In the genomic region with DNA sequence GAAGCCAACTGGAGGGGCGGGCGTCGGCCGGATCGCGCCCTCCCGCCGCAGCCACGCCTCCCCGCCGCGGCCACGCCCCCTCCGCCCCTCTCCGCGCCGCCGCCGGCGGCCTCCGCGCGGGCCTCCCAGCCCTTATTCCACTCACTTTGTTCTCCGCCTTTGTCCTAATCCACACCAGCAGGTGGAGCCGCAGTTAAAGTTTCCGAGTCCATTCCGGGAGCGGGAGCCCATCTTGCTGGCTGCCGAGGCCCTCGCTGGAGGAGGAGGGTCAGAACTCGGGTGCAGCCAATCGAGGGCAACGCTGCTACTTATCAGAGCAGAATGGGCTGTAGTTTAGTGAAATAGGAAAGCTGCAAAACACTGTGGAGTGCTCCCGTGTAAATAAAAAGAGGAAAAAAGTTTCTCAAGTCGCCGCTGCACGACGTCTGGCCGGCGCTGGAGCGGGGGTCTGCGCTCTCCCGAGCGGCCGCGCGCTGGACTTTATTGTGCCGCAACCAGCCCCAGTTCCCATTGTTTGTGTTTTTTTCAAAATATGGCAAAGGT, we compare ENCODE assay signal across 8 cellular contexts. TPM values are rescaled to one million over a fixed set of nuclear protein-coding genes. Genes with fewer than 3 reads are reported as not detected.
DNase-seq lines count a peak whose midpoint lies in the region; ATAC-seq, FAIRE-seq and TF ChIP-seq lines count a peak whose summit lies in the region.

A gene (plus strand): TSS at position 271 of the 543 bp plus-strand sequence. CDS start 262 bp downstream, at position 533.

- no peaks in the 10 kb centered on the region for H3K36me3 ChIP-seq in body of pancreas (replicated peaks in 1 of 2; ENCODE audit: insufficient read depth in 1 of 2, low read depth in 2 of 2)
- H3K36me3 ChIP-seq in gastrocnemius medialis, result no peaks in the 10 kb centered on the region

- CTCF ChIA-PET in A549 (lab: Yijun Ruan, JAX), result interaction anchor here (0.7 to 1.3 kb wide), 2 partner anchors 28 to 217 kb away, joined by 3 read pairs; no protein-coding TSS in a partner anchor

- H3K4me2 ChIP-seq in A549, result peak within 1 kb of the TSS; percentile 92

- intact Hi-C loops in body of pancreas (cut with DNase I) (no loop called here), gastrocnemius medialis (cut with DNase I; ENCODE audit: low total_unique reads) (loop anchor here (1.0 to 10.0 kb wide), 7 partner anchors 33 to 1219 kb away; a partner anchor contains a TSS)

- FAIRE-seq in A549 (lab: Jason Lieb, UNC) (no peak), TTC549 (lab: Jason Lieb, UNC) (peak; percentile 75)

- in situ Hi-C loops in gastrocnemius medialis (cut with MboI; ENCODE audit: low sequenced_read_pairs in 4 of 4), result no loop called here

- H3K27ac ChIP-seq in A549 (peak within 1 kb of the TSS; percentile 91 to 99), body of pancreas (peak within 1 kb of the TSS; percentile 88 to 97 (median 94)), gastrocnemius medialis (peak within 1 kb of the TSS; percentile 89 to 97 (median 92))

- peak; percentile 51 for TF ChIP-seq CTCF in A549 (IDR thresholded peaks at IDR 0.05)
- TF ChIP-seq CTCF in body of pancreas (IDR thresholded peaks at IDR 0.05), result peak in 6 of 7 experiments; percentile 13 to 92 (median 75)
- TF ChIP-seq CTCF in gastrocnemius medialis (IDR thresholded peaks at IDR 0.05 in 4 of 5, conservative IDR thresholded peaks at IDR 0.05 in 1 of 5), result peak in 4 of 5 experiments; percentile 38 to 61 (median 53)

- POLR2A ChIA-PET in A549 (lab: Yijun Ruan, JAX), result interaction anchor here (1.0 to 1.2 kb wide), 2 partner anchors 26 to 185 kb away, joined by 3 read pairs; no protein-coding TSS in a partner anchor

- ATAC-seq in A549, result peak; percentile 95
- peak; percentile 61 for ATAC-seq in HG03066 (IDR thresholded peaks at IDR 0.05; ENCODE audit: low read depth, unreplicated experiment)
- ATAC-seq in body of pancreas, result peak; percentile 95
- ATAC-seq in gastrocnemius medialis, result peak; percentile 87 to 89

- WGBS in A549 (ENCODE audit: missing lambda C conversion rate), result under 1% methylated on average over 43 of the region's 48 CpGs
- WGBS in body of pancreas, 2 donors, result 0 to 1% methylated on average over 47 to 48 of the region's 48 CpGs

- peak; percentile 60 for TF ChIP-seq POLR2A in A549 (IDR thresholded peaks at IDR 0.05; ENCODE audit: low read length)
- peak; percentile 75 for TF ChIP-seq POLR2A in GM18526 (IDR thresholded peaks at IDR 0.05; ENCODE audit: extremely low read depth, insufficient read length)
- peak; percentile 76 to 91 (median 85) for TF ChIP-seq POLR2A in body of pancreas (IDR thresholded peaks at IDR 0.05)
- peak; percentile 77 to 78 for TF ChIP-seq POLR2A in gastrocnemius medialis (IDR thresholded peaks at IDR 0.05)

- H3K27me3 ChIP-seq in body of pancreas (no peaks in the 10 kb centered on the region), gastrocnemius medialis (no peaks in the 10 kb centered on the region)

- peak within 1 kb of the TSS; percentile 84 for H3K4me3 ChIP-seq in A549
- peak within 1 kb of the TSS; percentile 67 to 75 for H3K4me3 ChIP-seq in body of pancreas
- H3K4me3 ChIP-seq in gastrocnemius medialis, result peak within 1 kb of the TSS; percentile 69 to 95 (median 78)

- DNase-seq in A549 (ENCODE audit: low read depth in 1 of 2, low spot score in 1 of 2) (peak; percentile 56 to 95), NCI-H2107 treated with DMSO at 0.1 percent for 48 hours (lab: John Stamatoyannopoulos, UW; ENCODE audit: unreplicated experiment) (peak; percentile 96), body of pancreas (peak; percentile 98 to 99 (median 98)), iPS DF 19.7 (ENCODE audit: low read depth, low spot score) (peak; percentile 86), gastrocnemius medialis (peak; percentile 93 to 96)

- TF ChIP-seq RAD21 in A549 (conservative IDR thresholded peaks at IDR 0.05 in 1 of 2, IDR thresholded peaks at IDR 0.05 in 1 of 2), result peak in 1 of 2 experiments; percentile 24; a peak in 1 of 5 replicates

- H3K4me1 ChIP-seq in A549 (peaks cover 15% of the 10 kb centered on the region; the same call in 2 of the 3 replicates), body of pancreas (peaks cover 21% of the 10 kb centered on the region), gastrocnemius medialis (peaks cover 16 to 31% of the 10 kb centered on the region in 2 donors)

- no peaks in the 10 kb centered on the region for H3K9me3 ChIP-seq in A549
- H3K9me3 ChIP-seq in body of pancreas, result no peaks in the 10 kb centered on the region
- no peaks in the 10 kb centered on the region for H3K9me3 ChIP-seq in gastrocnemius medialis

- TF ChIP-seq EP300 in A549 (IDR thresholded peaks at IDR 0.05), result no peak

TF ChIP-seq in A549, 52 proteins besides CTCF, POLR2A, EP300 and RAD21 (continues in another document):
- TF ChIP-seq POLR2AphosphoS2 (conservative IDR thresholded peaks at IDR 0.05; ENCODE audit: low read length) (no peak), CHD2 (IDR thresholded peaks at IDR 0.05; ENCODE audit: low read length, partially characterized antibody) (no peak), PHF8 (IDR thresholded peaks at IDR 0.05; ENCODE audit: borderline replicate concordance, low read depth) (0 out of 2 replicates have a peak, but pooled peaks have one; percentile 36), SMC3 (IDR thresholded peaks at IDR 0.05) (no peak), EHMT2 (IDR thresholded peaks at IDR 0.05; ENCODE audit: low read depth) (no peak), ZFP36 (IDR thresholded peaks at IDR 0.05; ENCODE audit: borderline replicate concordance, partially characterized antibody) (no peak), BHLHE40 (IDR thresholded peaks at IDR 0.05; ENCODE audit: low read depth, low read length) (no peak), JUNB (IDR thresholded peaks at IDR 0.05) (no peak), NPAS2 (CRISPR knock-in tag; IDR thresholded peaks at IDR 0.05; ENCODE audit: borderline replicate concordance) (no peak), CBX8 (IDR thresholded peaks at IDR 0.05) (no peak), HEYL (CRISPR knock-in tag; IDR thresholded peaks at IDR 0.05) (no peak)
- TF ChIP-seq, protein P1, sequence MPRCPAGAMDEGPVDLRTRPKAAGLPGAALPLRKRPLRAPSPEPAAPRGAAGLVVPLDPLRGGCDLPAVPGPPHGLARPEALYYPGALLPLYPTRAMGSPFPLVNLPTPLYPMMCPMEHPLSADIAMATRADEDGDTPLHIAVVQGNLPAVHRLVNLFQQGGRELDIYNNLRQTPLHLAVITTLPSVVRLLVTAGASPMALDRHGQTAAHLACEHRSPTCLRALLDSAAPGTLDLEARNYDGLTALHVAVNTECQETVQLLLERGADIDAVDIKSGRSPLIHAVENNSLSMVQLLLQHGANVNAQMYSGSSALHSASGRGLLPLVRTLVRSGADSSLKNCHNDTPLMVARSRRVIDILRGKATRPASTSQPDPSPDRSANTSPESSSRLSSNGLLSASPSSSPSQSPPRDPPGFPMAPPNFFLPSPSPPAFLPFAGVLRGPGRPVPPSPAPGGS (IDR thresholded peaks at IDR 0.05), result peak; percentile 51; the same call in 1 of the 3 replicates
- TF ChIP-seq, protein P2, sequence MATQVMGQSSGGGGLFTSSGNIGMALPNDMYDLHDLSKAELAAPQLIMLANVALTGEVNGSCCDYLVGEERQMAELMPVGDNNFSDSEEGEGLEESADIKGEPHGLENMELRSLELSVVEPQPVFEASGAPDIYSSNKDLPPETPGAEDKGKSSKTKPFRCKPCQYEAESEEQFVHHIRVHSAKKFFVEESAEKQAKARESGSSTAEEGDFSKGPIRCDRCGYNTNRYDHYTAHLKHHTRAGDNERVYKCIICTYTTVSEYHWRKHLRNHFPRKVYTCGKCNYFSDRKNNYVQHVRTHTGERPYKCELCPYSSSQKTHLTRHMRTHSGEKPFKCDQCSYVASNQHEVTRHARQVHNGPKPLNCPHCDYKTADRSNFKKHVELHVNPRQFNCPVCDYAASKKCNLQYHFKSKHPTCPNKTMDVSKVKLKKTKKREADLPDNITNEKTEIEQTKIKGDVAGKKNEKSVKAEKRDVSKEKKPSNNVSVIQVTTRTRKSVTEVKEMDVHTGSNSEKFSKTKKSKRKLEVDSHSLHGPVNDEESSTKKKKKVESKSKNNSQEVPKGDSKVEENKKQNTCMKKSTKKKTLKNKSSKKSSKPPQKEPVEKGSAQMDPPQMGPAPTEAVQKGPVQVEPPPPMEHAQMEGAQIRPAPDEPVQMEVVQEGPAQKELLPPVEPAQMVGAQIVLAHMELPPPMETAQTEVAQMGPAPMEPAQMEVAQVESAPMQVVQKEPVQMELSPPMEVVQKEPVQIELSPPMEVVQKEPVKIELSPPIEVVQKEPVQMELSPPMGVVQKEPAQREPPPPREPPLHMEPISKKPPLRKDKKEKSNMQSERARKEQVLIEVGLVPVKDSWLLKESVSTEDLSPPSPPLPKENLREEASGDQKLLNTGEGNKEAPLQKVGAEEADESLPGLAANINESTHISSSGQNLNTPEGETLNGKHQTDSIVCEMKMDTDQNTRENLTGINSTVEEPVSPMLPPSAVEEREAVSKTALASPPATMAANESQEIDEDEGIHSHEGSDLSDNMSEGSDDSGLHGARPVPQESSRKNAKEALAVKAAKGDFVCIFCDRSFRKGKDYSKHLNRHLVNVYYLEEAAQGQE (IDR thresholded peaks at IDR 0.05), result no peak
- TF ChIP-seq, protein P3, sequence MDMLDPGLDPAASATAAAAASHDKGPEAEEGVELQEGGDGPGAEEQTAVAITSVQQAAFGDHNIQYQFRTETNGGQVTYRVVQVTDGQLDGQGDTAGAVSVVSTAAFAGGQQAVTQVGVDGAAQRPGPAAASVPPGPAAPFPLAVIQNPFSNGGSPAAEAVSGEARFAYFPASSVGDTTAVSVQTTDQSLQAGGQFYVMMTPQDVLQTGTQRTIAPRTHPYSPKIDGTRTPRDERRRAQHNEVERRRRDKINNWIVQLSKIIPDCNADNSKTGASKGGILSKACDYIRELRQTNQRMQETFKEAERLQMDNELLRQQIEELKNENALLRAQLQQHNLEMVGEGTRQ (IDR thresholded peaks at IDR 0.05), result no peak
- TF ChIP-seq, protein P4, sequence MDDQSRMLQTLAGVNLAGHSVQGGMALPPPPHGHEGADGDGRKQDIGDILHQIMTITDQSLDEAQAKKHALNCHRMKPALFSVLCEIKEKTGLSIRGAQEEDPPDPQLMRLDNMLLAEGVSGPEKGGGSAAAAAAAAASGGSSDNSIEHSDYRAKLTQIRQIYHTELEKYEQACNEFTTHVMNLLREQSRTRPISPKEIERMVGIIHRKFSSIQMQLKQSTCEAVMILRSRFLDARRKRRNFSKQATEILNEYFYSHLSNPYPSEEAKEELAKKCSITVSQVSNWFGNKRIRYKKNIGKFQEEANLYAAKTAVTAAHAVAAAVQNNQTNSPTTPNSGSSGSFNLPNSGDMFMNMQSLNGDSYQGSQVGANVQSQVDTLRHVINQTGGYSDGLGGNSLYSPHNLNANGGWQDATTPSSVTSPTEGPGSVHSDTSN (IDR thresholded peaks at IDR 0.05), result no peak

RNA-seq across cellular contexts. Expression of the gene that starts here (rescaled TPM):
- polyA plus RNA-seq in A549 (2011; rRNA removed) (15.9 and 24.6 TPM in 2 replicates), A549 (2017; fragmentation: RNase III; extraction: RNeasy Plus Mini Kit Qiagen cat#74134 plus additional on column Dnase treatment) (11.8 to 13.1 TPM (median 12.2 TPM) in 3 replicates)
- polyA plus RNA-seq in A549 (2012; cell fraction: cytosol; rRNA removed), result 3.6 and 6.4 TPM in 2 replicates
- polyA plus RNA-seq in A549 (2012; cell fraction: nucleus; rRNA removed), result 4.3 and 5.6 TPM in 2 replicates
- polyA minus RNA-seq in A549 (2011; rRNA and poly(A)+ RNA removed), result 6.1 and 8.3 TPM in 2 replicates
- total RNA-seq in body of pancreas (1 to 10 TPM; 6.3 to 7.8 TPM), gastrocnemius medialis (10 to 100 TPM in 3 of 4 donors, 1 to 10 TPM in 1; 9.7 to 13.9 (median 11.0) TPM)

Comparison
In these comparisons a context has a peak if more than half of its experiments do, and no peak if none do; other contexts are left out.
1. Peak in every context shown above with its lines: DNase-seq, ATAC-seq, H3K4me3 ChIP-seq and H3K27ac ChIP-seq.